ENCODE assay signal across 1 cellular context in genomic region chr2:68734176-68734575, GRCh38.
TF ChIP-seq lines count a peak whose summit lies in the region.

No MANE protein-coding gene starts in this region.

TF ChIP-seq in GM12878, 131 proteins besides CTCF, POLR2A, EP300 and RAD21:
- TF ChIP-seq JUND (IDR thresholded peaks at IDR 0.05; ENCODE audit: low read depth, low read length) (no peak), FOXK2 (IDR thresholded peaks at IDR 0.05) (no peak), PML (IDR thresholded peaks at IDR 0.05; ENCODE audit: low read length) (no peak), MTA3 (IDR thresholded peaks at IDR 0.05; ENCODE audit: borderline replicate concordance, low read length) (no peak), SMARCA5 (IDR thresholded peaks at IDR 0.05) (no peak), STAT1 (conservative IDR thresholded peaks at IDR 0.05) (no peak)
- TF ChIP-seq, protein P1, sequence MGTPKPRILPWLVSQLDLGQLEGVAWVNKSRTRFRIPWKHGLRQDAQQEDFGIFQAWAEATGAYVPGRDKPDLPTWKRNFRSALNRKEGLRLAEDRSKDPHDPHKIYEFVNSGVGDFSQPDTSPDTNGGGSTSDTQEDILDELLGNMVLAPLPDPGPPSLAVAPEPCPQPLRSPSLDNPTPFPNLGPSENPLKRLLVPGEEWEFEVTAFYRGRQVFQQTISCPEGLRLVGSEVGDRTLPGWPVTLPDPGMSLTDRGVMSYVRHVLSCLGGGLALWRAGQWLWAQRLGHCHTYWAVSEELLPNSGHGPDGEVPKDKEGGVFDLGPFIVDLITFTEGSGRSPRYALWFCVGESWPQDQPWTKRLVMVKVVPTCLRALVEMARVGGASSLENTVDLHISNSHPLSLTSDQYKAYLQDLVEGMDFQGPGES (IDR thresholded peaks at IDR 0.05): no peak
